ENCODE assay signal across 9 cellular contexts in the genomic region with DNA sequence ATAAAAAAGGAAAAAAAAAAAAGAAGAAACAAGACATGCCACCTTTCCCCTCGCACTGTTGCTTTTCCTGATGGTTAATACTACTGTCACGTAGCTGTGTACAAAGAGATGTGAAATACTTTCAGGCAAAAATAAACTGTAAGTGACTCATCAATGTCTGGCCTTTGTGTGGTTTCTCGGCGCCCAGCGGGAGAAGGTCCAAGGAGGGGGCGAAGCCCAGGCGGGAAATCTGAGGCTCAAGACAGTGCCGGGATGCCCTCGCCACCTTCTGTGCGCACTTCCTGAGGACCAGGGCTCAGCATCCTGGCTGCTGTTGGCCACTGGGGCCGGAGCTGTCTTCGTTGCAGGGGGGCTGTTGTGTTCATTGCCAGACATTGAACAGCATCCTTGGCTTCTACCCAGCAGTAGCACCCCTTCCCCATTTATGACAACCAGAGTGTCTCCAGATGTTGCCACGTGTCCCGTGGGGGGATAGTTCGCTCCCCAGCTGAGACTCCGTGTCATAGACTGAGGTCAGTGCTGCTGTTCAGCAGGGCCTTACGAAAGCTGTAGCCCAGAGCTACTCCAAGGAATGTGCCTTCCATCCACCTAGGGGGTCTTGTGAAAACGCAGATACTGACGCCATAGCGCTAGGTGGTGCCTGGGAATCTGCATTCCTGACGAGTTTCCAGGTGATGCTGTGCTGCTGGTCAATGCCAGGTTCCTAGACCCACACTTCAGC.
DNase-seq lines count a peak whose midpoint lies in the region; FAIRE-seq lines count a peak whose summit lies in the region.
"Had no signal": no experiment of that assay in that cellular context is flagged by ENCODE, and none has a peak within 500 bp of the region (broad histone marks: within the 10 kb centered on the region; RNA-seq: fewer than 3 reads in every experiment).

No MANE protein-coding gene starts in this region.

- peak overlapping the region; percentile 89 for H3K27ac ChIP-seq in trophoblast cell (ENCODE audit: low read depth, low read length)

- H3K27me3 ChIP-seq in trophoblast cell (ENCODE audit: insufficient read depth, low read length) = no peaks in the 10 kb centered on the region

- H3K14ac ChIP-seq in trophoblast cell (ENCODE audit: low read length) = peak overlapping the region; percentile 84

- H4K12ac ChIP-seq in trophoblast cell (ENCODE audit: low read depth, low read length) = peak overlapping the region; percentile 46

- peak overlapping the region; percentile 62 for H2BK5ac ChIP-seq in trophoblast cell (ENCODE audit: low read depth, low read length, poor library complexity)

- H3K9me3 ChIP-seq in trophoblast cell (ENCODE audit: insufficient read depth, low read depth, low read length) = no peaks in the 10 kb centered on the region

- no peak overlapping the region for H3K23ac ChIP-seq in trophoblast cell (ENCODE audit: low read length)

- peaks cover 50% of the 10 kb centered on the region for H3K79me1 ChIP-seq in trophoblast cell (ENCODE audit: low read length)

- peak overlapping the region; percentile 28 for H2BK120ac ChIP-seq in trophoblast cell (ENCODE audit: insufficient read depth, low read length, poor library complexity)

- WGBS in trophoblast cell (ENCODE audit: extremely low coverage, insufficient coverage, insufficient read length) = no CpG with 5 or more reads among the region's 21 CpGs

- no peak overlapping the region for H3K4me3 ChIP-seq in trophoblast cell (ENCODE audit: low read depth, low read length)

- peaks cover 2% of the 10 kb centered on the region for H3K79me2 ChIP-seq in trophoblast cell (ENCODE audit: control insufficient read depth, insufficient read depth, low read length, poor library complexity)

- H2BK12ac ChIP-seq in trophoblast cell (ENCODE audit: low read length) = peak overlapping the region; percentile 95

- no peak overlapping the region for H3K4me2 ChIP-seq in trophoblast cell (ENCODE audit: low read length)

- H2AK5ac ChIP-seq in trophoblast cell (ENCODE audit: low read length) = peak overlapping the region; percentile 33

- H3K9ac ChIP-seq in trophoblast cell (ENCODE audit: low read length) = no peak overlapping the region

- DNase-seq in ELF-1 (ENCODE audit: low read depth, low spot score) (peak; percentile 78), NCI-H69 (lab: John Stamatoyannopoulos, UW) (peak; percentile 6), trophoblast cell (peak; percentile 97), globus pallidus (ENCODE audit: low spot score) (no peak), SKM-1 (lab: John Stamatoyannopoulos, UW; ENCODE audit: unreplicated experiment) (no peak), NOMO-1 treated with DMSO at 0.1 percent for 48 hours (lab: John Stamatoyannopoulos, UW; ENCODE audit: unreplicated experiment) (no peak), NCI-H1092 (lab: John Stamatoyannopoulos, UW) (no peak)
- DNase-seq: immature natural killer cell had no signal

- H3K4me1 ChIP-seq in trophoblast cell (ENCODE audit: control insufficient read depth in 1 of 2, insufficient read depth in 2 of 2, low read length in 2 of 2) = peaks cover 25 to 44% of the 10 kb centered on the region in 2 experiments

- peak overlapping the region; percentile 58 for H3K18ac ChIP-seq in trophoblast cell (ENCODE audit: low read length)

- H4K91ac ChIP-seq in trophoblast cell (ENCODE audit: low read depth, low read length) = peak overlapping the region; percentile 90

- H3K4ac ChIP-seq in trophoblast cell (ENCODE audit: low read depth, low read length) = peak overlapping the region; percentile 37

- peak overlapping the region; percentile 31 for H4K8ac ChIP-seq in trophoblast cell (ENCODE audit: low read depth, low read length)

- H3K36me3 ChIP-seq in trophoblast cell (ENCODE audit: control insufficient read depth in 1 of 2, insufficient read depth in 2 of 2, low read length in 2 of 2) = peaks cover 26 to 31% of the 10 kb centered on the region in 2 experiments

- no peak overlapping the region for H2AFZ ChIP-seq in trophoblast cell (ENCODE audit: insufficient read depth, low read length, poor library complexity)

- peak; percentile 90 for FAIRE-seq in endometrium (lab: Jason Lieb, UNC)

Comparison
In these comparisons a context has a peak if more than half of its experiments do, and no peak if none do; other contexts are left out.
1. DNase-seq: peak in ELF-1 (single experiment), NCI-H69 (single experiment) and trophoblast cell (2 of 2); none in globus pallidus (single experiment), SKM-1 (single experiment), NOMO-1 treated with DMSO at 0.1 percent for 48 hours (single experiment) and NCI-H1092 (single experiment).